Comparison of ENCODE assay signal across 2 cellular contexts in the genomic region with DNA sequence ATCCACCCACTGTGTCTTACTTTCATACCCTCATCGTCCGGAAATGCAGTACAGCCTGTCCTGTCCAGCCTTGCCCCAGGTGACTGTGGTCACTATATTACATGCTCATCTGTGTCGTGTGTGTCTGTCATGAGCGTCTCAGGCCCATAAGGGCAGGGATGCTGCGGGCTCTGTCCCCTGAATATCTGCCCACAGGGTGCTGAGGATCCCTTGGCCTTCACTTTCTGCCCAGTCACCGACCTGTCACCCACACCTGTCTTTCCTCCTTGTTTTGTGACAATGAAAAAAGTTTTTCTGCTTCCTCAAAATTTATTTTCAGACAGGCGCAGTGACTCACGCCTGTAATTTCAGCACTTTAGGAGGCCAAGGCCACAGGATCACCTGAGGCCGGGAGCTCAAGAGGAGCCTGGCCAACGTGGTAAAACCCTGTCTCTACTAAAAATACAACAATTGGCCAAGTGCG.
TF ChIP-seq lines count a peak whose summit lies in the region.

No MANE protein-coding gene starts in this region.

TF ChIP-seq in HepG2, 621 proteins besides CTCF, POLR2A, EP300 and RAD21 (continues in another document):
- TF ChIP-seq SOX6 (IDR thresholded peaks at IDR 0.05) (no peak), SOX6 (CRISPR knock-in tag; IDR thresholded peaks at IDR 0.05) (no peak), HMGA1 (CRISPR knock-in tag; conservative IDR thresholded peaks at IDR 0.05) (no peak), ZFP62 (CRISPR knock-in tag; IDR thresholded peaks at IDR 0.05) (no peak), GFI1 (CRISPR knock-in tag; IDR thresholded peaks at IDR 0.05; ENCODE audit: borderline replicate concordance) (no peak), NFE2L2 (IDR thresholded peaks at IDR 0.05; ENCODE audit: low read length) (0 out of 2 replicates have a peak, but pooled peaks have one; percentile 7), SMAD3 (CRISPR knock-in tag; IDR thresholded peaks at IDR 0.05) (no peak), ZNF530 (CRISPR knock-in tag; IDR thresholded peaks at IDR 0.05; ENCODE audit: low read depth) (no peak), CBX5 (CRISPR knock-in tag; IDR thresholded peaks at IDR 0.05; ENCODE audit: borderline replicate concordance) (no peak), TEAD3 (CRISPR knock-in tag; optimal IDR thresholded peaks at IDR 0.05; ENCODE audit: borderline replicate concordance) (no peak), HIVEP1 (CRISPR knock-in tag; IDR thresholded peaks at IDR 0.05) (0 out of 2 replicates have a peak, but pooled peaks have one; percentile 16)
- TF ChIP-seq, protein P1, sequence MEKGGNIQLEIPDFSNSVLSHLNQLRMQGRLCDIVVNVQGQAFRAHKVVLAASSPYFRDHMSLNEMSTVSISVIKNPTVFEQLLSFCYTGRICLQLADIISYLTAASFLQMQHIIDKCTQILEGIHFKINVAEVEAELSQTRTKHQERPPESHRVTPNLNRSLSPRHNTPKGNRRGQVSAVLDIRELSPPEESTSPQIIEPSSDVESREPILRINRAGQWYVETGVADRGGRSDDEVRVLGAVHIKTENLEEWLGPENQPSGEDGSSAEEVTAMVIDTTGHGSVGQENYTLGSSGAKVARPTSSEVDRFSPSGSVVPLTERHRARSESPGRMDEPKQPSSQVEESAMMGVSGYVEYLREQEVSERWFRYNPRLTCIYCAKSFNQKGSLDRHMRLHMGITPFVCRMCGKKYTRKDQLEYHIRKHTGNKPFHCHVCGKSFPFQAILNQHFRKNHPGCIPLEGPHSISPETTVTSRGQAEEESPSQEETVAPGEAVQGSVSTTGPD (CRISPR knock-in tag; IDR thresholded peaks at IDR 0.05): no peak
- TF ChIP-seq, protein P2, sequence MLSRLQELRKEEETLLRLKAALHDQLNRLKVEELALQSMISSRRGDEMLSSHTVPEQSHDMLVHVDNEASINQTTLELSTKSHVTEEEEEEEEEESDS (CRISPR knock-in tag; IDR thresholded peaks at IDR 0.05; ENCODE audit: borderline replicate concordance): no peak
- TF ChIP-seq, protein P3, sequence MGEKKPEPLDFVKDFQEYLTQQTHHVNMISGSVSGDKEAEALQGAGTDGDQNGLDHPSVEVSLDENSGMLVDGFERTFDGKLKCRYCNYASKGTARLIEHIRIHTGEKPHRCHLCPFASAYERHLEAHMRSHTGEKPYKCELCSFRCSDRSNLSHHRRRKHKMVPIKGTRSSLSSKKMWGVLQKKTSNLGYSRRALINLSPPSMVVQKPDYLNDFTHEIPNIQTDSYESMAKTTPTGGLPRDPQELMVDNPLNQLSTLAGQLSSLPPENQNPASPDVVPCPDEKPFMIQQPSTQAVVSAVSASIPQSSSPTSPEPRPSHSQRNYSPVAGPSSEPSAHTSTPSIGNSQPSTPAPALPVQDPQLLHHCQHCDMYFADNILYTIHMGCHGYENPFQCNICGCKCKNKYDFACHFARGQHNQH (CRISPR knock-in tag; IDR thresholded peaks at IDR 0.05): no peak
- TF ChIP-seq, protein P4, sequence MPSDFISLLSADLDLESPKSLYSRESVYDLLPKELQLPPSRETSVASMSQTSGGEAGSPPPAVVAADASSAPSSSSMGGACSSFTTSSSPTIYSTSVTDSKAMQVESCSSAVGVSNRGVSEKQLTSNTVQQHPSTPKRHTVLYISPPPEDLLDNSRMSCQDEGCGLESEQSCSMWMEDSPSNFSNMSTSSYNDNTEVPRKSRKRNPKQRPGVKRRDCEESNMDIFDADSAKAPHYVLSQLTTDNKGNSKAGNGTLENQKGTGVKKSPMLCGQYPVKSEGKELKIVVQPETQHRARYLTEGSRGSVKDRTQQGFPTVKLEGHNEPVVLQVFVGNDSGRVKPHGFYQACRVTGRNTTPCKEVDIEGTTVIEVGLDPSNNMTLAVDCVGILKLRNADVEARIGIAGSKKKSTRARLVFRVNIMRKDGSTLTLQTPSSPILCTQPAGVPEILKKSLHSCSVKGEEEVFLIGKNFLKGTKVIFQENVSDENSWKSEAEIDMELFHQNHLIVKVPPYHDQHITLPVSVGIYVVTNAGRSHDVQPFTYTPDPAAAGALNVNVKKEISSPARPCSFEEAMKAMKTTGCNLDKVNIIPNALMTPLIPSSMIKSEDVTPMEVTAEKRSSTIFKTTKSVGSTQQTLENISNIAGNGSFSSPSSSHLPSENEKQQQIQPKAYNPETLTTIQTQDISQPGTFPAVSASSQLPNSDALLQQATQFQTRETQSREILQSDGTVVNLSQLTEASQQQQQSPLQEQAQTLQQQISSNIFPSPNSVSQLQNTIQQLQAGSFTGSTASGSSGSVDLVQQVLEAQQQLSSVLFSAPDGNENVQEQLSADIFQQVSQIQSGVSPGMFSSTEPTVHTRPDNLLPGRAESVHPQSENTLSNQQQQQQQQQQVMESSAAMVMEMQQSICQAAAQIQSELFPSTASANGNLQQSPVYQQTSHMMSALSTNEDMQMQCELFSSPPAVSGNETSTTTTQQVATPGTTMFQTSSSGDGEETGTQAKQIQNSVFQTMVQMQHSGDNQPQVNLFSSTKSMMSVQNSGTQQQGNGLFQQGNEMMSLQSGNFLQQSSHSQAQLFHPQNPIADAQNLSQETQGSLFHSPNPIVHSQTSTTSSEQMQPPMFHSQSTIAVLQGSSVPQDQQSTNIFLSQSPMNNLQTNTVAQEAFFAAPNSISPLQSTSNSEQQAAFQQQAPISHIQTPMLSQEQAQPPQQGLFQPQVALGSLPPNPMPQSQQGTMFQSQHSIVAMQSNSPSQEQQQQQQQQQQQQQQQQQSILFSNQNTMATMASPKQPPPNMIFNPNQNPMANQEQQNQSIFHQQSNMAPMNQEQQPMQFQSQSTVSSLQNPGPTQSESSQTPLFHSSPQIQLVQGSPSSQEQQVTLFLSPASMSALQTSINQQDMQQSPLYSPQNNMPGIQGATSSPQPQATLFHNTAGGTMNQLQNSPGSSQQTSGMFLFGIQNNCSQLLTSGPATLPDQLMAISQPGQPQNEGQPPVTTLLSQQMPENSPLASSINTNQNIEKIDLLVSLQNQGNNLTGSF (CRISPR knock-in tag; IDR thresholded peaks at IDR 0.05): no peak
- TF ChIP-seq, protein P5, sequence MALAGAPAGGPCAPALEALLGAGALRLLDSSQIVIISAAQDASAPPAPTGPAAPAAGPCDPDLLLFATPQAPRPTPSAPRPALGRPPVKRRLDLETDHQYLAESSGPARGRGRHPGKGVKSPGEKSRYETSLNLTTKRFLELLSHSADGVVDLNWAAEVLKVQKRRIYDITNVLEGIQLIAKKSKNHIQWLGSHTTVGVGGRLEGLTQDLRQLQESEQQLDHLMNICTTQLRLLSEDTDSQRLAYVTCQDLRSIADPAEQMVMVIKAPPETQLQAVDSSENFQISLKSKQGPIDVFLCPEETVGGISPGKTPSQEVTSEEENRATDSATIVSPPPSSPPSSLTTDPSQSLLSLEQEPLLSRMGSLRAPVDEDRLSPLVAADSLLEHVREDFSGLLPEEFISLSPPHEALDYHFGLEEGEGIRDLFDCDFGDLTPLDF (CRISPR knock-in tag; IDR thresholded peaks at IDR 0.05): no peak
- TF ChIP-seq, protein P6, sequence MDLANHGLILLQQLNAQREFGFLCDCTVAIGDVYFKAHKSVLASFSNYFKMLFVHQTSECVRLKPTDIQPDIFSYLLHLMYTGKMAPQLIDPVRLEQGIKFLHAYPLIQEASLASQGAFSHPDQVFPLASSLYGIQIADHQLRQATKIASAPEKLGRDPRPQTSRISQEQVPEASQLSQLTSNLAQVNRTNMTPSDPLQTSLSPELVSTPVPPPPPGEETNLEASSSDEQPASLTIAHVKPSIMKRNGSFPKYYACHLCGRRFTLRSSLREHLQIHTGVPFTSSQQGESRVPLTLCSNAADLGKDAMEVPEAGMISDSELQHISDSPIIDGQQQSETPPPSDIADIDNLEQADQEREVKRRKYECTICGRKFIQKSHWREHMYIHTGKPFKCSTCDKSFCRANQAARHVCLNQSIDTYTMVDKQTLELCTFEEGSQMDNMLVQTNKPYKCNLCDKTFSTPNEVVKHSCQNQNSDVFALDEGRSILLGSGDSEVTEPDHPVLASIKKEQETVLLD (CRISPR knock-in tag; IDR thresholded peaks at IDR 0.05; ENCODE audit: low read depth): no peak

TF ChIP-seq in GM12878, 131 proteins besides CTCF, POLR2A, EP300 and RAD21:
- TF ChIP-seq ZSCAN29 (IDR thresholded peaks at IDR 0.05) (no peak), EGR1 (IDR thresholded peaks at IDR 0.05; ENCODE audit: borderline replicate concordance in 1 of 2, low read depth in 2 of 2, low read length in 2 of 2) (no peak), HDGF (IDR thresholded peaks at IDR 0.05) (no peak), YBX1 (IDR thresholded peaks at IDR 0.05) (no peak), IKZF1 (conservative IDR thresholded peaks at IDR 0.05) (no peak), EZH2 (IDR thresholded peaks at IDR 0.05; ENCODE audit: borderline replicate concordance, control insufficient read depth, low read depth, low read length) (no peak), RBBP5 (conservative IDR thresholded peaks at IDR 0.05) (no peak), MEF2A (IDR thresholded peaks at IDR 0.05; ENCODE audit: insufficient read depth, low read depth, low read length) (no peak), MEF2B (IDR thresholded peaks at IDR 0.05; ENCODE audit: partially characterized antibody, poor library complexity, severe bottlenecking) (no peak), PML (IDR thresholded peaks at IDR 0.05; ENCODE audit: low read length) (no peak), CBX5 (IDR thresholded peaks at IDR 0.05; ENCODE audit: low read depth) (no peak), SMC3 (IDR thresholded peaks at IDR 0.05; ENCODE audit: borderline replicate concordance, low read length) (no peak), BCL11A (IDR thresholded peaks at IDR 0.05; ENCODE audit: low read depth, low read length) (no peak)
- TF ChIP-seq, protein P7, sequence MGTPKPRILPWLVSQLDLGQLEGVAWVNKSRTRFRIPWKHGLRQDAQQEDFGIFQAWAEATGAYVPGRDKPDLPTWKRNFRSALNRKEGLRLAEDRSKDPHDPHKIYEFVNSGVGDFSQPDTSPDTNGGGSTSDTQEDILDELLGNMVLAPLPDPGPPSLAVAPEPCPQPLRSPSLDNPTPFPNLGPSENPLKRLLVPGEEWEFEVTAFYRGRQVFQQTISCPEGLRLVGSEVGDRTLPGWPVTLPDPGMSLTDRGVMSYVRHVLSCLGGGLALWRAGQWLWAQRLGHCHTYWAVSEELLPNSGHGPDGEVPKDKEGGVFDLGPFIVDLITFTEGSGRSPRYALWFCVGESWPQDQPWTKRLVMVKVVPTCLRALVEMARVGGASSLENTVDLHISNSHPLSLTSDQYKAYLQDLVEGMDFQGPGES (IDR thresholded peaks at IDR 0.05): no peak
- TF ChIP-seq, protein P8, sequence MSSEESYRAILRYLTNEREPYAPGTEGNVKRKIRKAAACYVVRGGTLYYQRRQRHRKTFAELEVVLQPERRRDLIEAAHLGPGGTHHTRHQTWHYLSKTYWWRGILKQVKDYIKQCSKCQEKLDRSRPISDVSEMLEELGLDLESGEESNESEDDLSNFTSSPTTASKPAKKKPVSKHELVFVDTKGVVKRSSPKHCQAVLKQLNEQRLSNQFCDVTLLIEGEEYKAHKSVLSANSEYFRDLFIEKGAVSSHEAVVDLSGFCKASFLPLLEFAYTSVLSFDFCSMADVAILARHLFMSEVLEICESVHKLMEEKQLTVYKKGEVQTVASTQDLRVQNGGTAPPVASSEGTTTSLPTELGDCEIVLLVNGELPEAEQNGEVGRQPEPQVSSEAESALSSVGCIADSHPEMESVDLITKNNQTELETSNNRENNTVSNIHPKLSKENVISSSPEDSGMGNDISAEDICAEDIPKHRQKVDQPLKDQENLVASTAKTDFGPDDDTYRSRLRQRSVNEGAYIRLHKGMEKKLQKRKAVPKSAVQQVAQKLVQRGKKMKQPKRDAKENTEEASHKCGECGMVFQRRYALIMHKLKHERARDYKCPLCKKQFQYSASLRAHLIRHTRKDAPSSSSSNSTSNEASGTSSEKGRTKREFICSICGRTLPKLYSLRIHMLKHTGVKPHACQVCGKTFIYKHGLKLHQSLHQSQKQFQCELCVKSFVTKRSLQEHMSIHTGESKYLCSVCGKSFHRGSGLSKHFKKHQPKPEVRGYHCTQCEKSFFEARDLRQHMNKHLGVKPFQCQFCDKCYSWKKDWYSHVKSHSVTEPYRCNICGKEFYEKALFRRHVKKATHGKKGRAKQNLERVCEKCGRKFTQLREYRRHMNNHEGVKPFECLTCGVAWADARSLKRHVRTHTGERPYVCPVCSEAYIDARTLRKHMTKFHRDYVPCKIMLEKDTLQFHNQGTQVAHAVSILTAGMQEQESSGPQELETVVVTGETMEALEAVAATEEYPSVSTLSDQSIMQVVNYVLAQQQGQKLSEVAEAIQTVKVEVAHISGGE (CRISPR knock-in tag; IDR thresholded peaks at IDR 0.05): no peak
- TF ChIP-seq, protein P9, sequence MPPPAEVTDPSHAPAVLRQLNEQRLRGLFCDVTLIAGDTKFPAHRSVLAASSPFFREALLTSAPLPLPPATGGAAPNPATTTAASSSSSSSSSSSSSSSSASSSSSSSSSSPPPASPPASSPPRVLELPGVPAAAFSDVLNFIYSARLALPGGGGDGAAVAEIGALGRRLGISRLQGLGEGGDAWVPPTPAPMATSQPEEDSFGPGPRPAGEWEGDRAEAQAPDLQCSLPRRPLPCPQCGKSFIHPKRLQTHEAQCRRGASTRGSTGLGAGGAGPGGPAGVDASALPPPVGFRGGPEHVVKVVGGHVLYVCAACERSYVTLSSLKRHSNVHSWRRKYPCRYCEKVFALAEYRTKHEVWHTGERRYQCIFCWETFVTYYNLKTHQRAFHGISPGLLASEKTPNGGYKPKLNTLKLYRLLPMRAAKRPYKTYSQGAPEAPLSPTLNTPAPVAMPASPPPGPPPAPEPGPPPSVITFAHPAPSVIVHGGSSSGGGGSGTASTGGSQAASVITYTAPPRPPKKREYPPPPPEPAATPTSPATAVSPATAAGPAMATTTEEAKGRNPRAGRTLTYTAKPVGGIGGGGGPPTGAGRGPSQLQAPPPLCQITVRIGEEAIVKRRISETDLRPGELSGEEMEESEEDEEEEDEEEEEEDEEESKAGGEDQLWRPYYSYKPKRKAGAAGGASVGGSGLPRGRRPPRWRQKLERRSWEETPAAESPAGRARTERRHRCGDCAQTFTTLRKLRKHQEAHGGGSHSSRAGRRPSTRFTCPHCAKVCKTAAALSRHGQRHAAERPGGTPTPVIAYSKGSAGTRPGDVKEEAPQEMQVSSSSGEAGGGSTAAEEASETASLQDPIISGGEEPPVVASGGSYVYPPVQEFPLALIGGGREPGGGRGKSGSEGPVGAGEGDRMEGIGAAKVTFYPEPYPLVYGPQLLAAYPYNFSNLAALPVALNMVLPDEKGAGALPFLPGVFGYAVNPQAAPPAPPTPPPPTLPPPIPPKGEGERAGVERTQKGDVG (CRISPR knock-in tag; IDR thresholded peaks at IDR 0.05): no peak
